In genomic region chr1:16621300-16621658, GRCh38 we compare ENCODE assay signal across 15 cellular contexts. TPM values are rescaled to one million over a fixed set of nuclear protein-coding genes. Genes with fewer than 3 reads are reported as not detected.
A peak's percentile ranks its signal among the peaks of the same experiment; 100 is the strongest.
DNase-seq lines count a peak whose midpoint lies in the region; ATAC-seq, FAIRE-seq and TF ChIP-seq lines count a peak whose summit lies in the region.
"Had no signal": no experiment of that assay in that cellular context is flagged by ENCODE, and none has a peak within 500 bp of the region (broad histone marks: within the 10 kb centered on the region; RNA-seq: fewer than 3 reads in every experiment).

No MANE protein-coding gene starts in this region.

- H3K27ac ChIP-seq in 22Rv1 (peak overlapping the region; percentile 39; the same call in 1 of the 2 replicates), HCT116 (ENCODE audit: low read depth, low read length) (no peak overlapping the region), astrocyte (ENCODE audit: low read depth, low read length) (no peak overlapping the region), vagina (no peak overlapping the region)
- H3K27ac ChIP-seq: thyroid gland had no signal

- H3K4me2 ChIP-seq in HCT116 (ENCODE audit: low read length) (peak overlapping the region; percentile 15), astrocyte (ENCODE audit: low read length) (no peak overlapping the region)

- ATAC-seq in HCT116 (no peak), mucosa of descending colon (no peak)

- no peak for TF ChIP-seq RAD21 in HCT116 (IDR thresholded peaks at IDR 0.05; ENCODE audit: low read depth)

- H3K27me3 Mint-ChIP-seq in astrocyte (ENCODE audit: low read depth, unreplicated experiment), result no peaks in the 10 kb centered on the region
- H3K27me3 Mint-ChIP-seq: activated CD4-positive, alpha-beta T cell treated with anti-CD3 and anti-CD28 coated beads, Interleukin-2, amount 10 ng/mL, durations not matched to agents 7 days and 5 days; CD8-positive, alpha-beta memory T cell had no signal

- no peak overlapping the region for H3K27ac Mint-ChIP-seq in astrocyte (ENCODE audit: unreplicated experiment)
- H3K27ac Mint-ChIP-seq: activated CD4-positive, alpha-beta T cell treated with anti-CD3 and anti-CD28 coated beads, Interleukin-2, amount 10 ng/mL, durations not matched to agents 7 days and 5 days; CD8-positive, alpha-beta memory T cell had no signal

- H4K20me1 ChIP-seq in HCT116 (ENCODE audit: insufficient read depth) (no peaks in the 10 kb centered on the region), astrocyte (ENCODE audit: insufficient read depth, low read length) (peaks cover 25% of the 10 kb centered on the region)

- no peak for DNase-seq in HCT116 (ENCODE audit: low read depth, low spot score)
- no peak for DNase-seq in astrocyte (ENCODE audit: low read depth)
- DNase-seq in mucosa of descending colon, result no peak
- no peak for DNase-seq in NCI-H345 treated with DMSO at 0.1 percent for 48 hours (lab: John Stamatoyannopoulos, UW; ENCODE audit: unreplicated experiment)
- no peak for DNase-seq in NCI-H526 treated with DMSO at 0.1 percent for 48 hours (lab: John Stamatoyannopoulos, UW)
- no peak for DNase-seq in vagina (ENCODE audit: extremely low spot score in 2 of 2)
- DNase-seq in effector CD4-positive, alpha-beta T cell, result no peak
- DNase-seq: NCI-H1417 treated with DMSO at 0.1 percent for 48 hours had no signal

- no peak overlapping the region for H3K4me3 Mint-ChIP-seq in astrocyte (ENCODE audit: unreplicated experiment)
- H3K4me3 Mint-ChIP-seq: activated CD4-positive, alpha-beta T cell treated with anti-CD3 and anti-CD28 coated beads, Interleukin-2, amount 10 ng/mL, durations not matched to agents 7 days and 5 days; CD8-positive, alpha-beta memory T cell had no signal

- H3K9ac ChIP-seq in HCT116 (ENCODE audit: low read length) (no peak overlapping the region), astrocyte (ENCODE audit: low read length) (no peak overlapping the region)

- H3K36me3 ChIP-seq in HCT116 (ENCODE audit: control insufficient read depth in 1 of 2, insufficient read depth in 2 of 2, low read length in 2 of 2) (peaks cover 11 to 27% of the 10 kb centered on the region in 2 experiments; a peak in 3 of 4 replicates), astrocyte (ENCODE audit: insufficient read depth, low read length) (peaks cover 6% of the 10 kb centered on the region), mucosa of descending colon (ENCODE audit: low read depth) (peaks cover 6% of the 10 kb centered on the region), vagina (peaks cover 0 to 31% of the 10 kb centered on the region in 2 donors)

- BruUV-seq in HCT116 (replicated peaks; lab: Mats Ljungman, UMichigan), result no TSS peak

- H3K4me3 ChIP-seq in HCT116 (replicated peaks in 1 of 2; ENCODE audit: low read depth in 1 of 2, low read length in 2 of 2), result no peak overlapping the region
- H3K4me3 ChIP-seq in astrocyte (ENCODE audit: insufficient read depth, low read depth, low read length), result no peak overlapping the region
- H3K4me3 ChIP-seq in mucosa of descending colon, result no peak overlapping the region
- H3K4me3 ChIP-seq in vagina, result no peak overlapping the region
- H3K4me3 ChIP-seq: lung, thyroid gland had no signal

- H2AFZ ChIP-seq in HCT116 (ENCODE audit: low read depth, low read length, poor library complexity, severe bottlenecking) (no peak overlapping the region), astrocyte (ENCODE audit: low read depth, low read length) (no peak overlapping the region)

- no peaks in the 10 kb centered on the region for H3K4me1 Mint-ChIP-seq in astrocyte (ENCODE audit: low read depth, unreplicated experiment)
- H3K4me1 Mint-ChIP-seq: activated CD4-positive, alpha-beta T cell treated with anti-CD3 and anti-CD28 coated beads, Interleukin-2, amount 10 ng/mL, durations not matched to agents 7 days and 5 days had no signal

- no peak; the same call in none of the 2 replicates for TF ChIP-seq CTCF in 22Rv1 (IDR thresholded peaks at IDR 0.05)
- TF ChIP-seq CTCF in HCT116 (IDR thresholded peaks at IDR 0.05 in 2 of 3, conservative IDR thresholded peaks at IDR 0.05 in 1 of 3; ENCODE audit: borderline replicate concordance in 1 of 3, insufficient read depth in 1 of 3, low read depth in 2 of 3, low read length in 2 of 3), result no peak; a peak in 1 of 6 replicates
- TF ChIP-seq CTCF in astrocyte (IDR thresholded peaks at IDR 0.05; ENCODE audit: insufficient read depth, low read depth, low read length), result peak; percentile 0
- peak; percentile 6 for TF ChIP-seq CTCF in mucosa of descending colon (IDR thresholded peaks at IDR 0.05)
- no peak for TF ChIP-seq CTCF in vagina (IDR thresholded peaks at IDR 0.05)

- H3K9me3 Mint-ChIP-seq in astrocyte (ENCODE audit: unreplicated experiment), result no peaks in the 10 kb centered on the region
- H3K9me3 Mint-ChIP-seq: activated CD4-positive, alpha-beta T cell treated with anti-CD3 and anti-CD28 coated beads, Interleukin-2, amount 10 ng/mL, durations not matched to agents 7 days and 5 days; CD8-positive, alpha-beta memory T cell had no signal

- no peaks in the 10 kb centered on the region for H3K9me3 ChIP-seq in HCT116 (ENCODE audit: control insufficient read depth in 1 of 2, insufficient read depth in 1 of 2, low read depth in 1 of 2, low read length in 2 of 2)
- H3K9me3 ChIP-seq in astrocyte (ENCODE audit: insufficient read depth, low read depth, low read length), result no peaks in the 10 kb centered on the region
- no peaks in the 10 kb centered on the region for H3K9me3 ChIP-seq in mucosa of descending colon
- H3K9me3 ChIP-seq in vagina, result no peaks in the 10 kb centered on the region
- H3K9me3 ChIP-seq: thyroid gland had no signal

- TF ChIP-seq POLR2A in HCT116 (IDR thresholded peaks at IDR 0.05; ENCODE audit: borderline replicate concordance, extremely low read depth, insufficient read depth, insufficient read length) (no peak), vagina (IDR thresholded peaks at IDR 0.05) (no peak)

- intact Hi-C loops in HCT116 (cut with micrococcal nuclease) (loop anchor here (2.0 kb wide), 1 partner anchor 320 kb away; no protein-coding TSS in a partner anchor), mucosa of descending colon (cut with DNase I, micrococcal nuclease) (no loop called here), vagina (cut with DNase I) (loop anchor here (5.0 kb wide), 1 partner anchor 326 kb away; no protein-coding TSS in a partner anchor)

- H3K79me2 ChIP-seq in HCT116 (ENCODE audit: insufficient read depth, low read length) (no peaks in the 10 kb centered on the region), astrocyte (ENCODE audit: insufficient read depth, low read length) (no peaks in the 10 kb centered on the region)

- POLR2A ChIA-PET in HCT116 (lab: Charles Lee), result interaction anchor here (0.7 to 2.4 kb wide), 12 partner anchors 9 to 763 kb away, joined by 3 to 41 read pairs (median 5); partner anchors contain the start of genes RNU1-1 and RNU1-2

- peaks cover 0 to 12% of the 10 kb centered on the region in 2 experiments; a peak in 2 of 4 replicates for H3K4me1 ChIP-seq in HCT116 (ENCODE audit: control insufficient read depth in 1 of 2, insufficient read depth in 2 of 2, low read length in 2 of 2)
- peaks cover 4% of the 10 kb centered on the region for H3K4me1 ChIP-seq in astrocyte (ENCODE audit: insufficient read depth, low read length)
- H3K4me1 ChIP-seq in mucosa of descending colon (ENCODE audit: low read depth), result peaks cover 19% of the 10 kb centered on the region
- peaks cover 14% of the 10 kb centered on the region for H3K4me1 ChIP-seq in vagina

- no peaks in the 10 kb centered on the region for H3K27me3 ChIP-seq in HCT116 (ENCODE audit: insufficient read depth, low read length)
- H3K27me3 ChIP-seq in astrocyte (ENCODE audit: insufficient read depth, low read length), result no peaks in the 10 kb centered on the region
- no peaks in the 10 kb centered on the region for H3K27me3 ChIP-seq in vagina
- H3K27me3 ChIP-seq: thyroid gland had no signal

- H3K9me2 ChIP-seq in HCT116 (ENCODE audit: insufficient read depth), result 0 out of 2 replicates have a peak, but pooled peaks cover 3% of the 10 kb centered on the region

- CTCF ChIA-PET in HCT116 (lab: Charles Lee), result interaction anchor here (0.6 to 3.8 kb wide), 56 partner anchors 9 to 865 kb away, joined by 3 to 48 read pairs (median 4); partner anchors contain the start of genes FBXO42, MFAP2, NBPF1 and NECAP2

- H3K36me3 Mint-ChIP-seq in astrocyte (ENCODE audit: low read depth, unreplicated experiment), result peaks cover 4% of the 10 kb centered on the region

- FAIRE-seq in astrocyte (lab: Jason Lieb, UNC), result no peak
- FAIRE-seq: H54 had no signal

- RAD21 ChIA-PET in HCT116 (lab: Charles Lee; ENCODE audit: low non-redundant PET in 1 of 2, low total read pairs in 2 of 2, uncharacterized antibody in 2 of 2, unreplicated experiment in 2 of 2), result interaction anchor here (0.5 to 1.3 kb wide), 7 partner anchors 8 to 326 kb away, joined by 3 to 7 read pairs (median 3); partner anchors contain the start of genes NBPF1 (in 1 of the 2) and NECAP2 (in 1 of the 2)

TF ChIP-seq in HCT116, 20 proteins besides CTCF, POLR2A, EP300 and RAD21 (continues in another document):
- TF ChIP-seq EGR1 (IDR thresholded peaks at IDR 0.05; ENCODE audit: low read depth) (no peak), SRF (IDR thresholded peaks at IDR 0.05; ENCODE audit: low read depth) (no peak)

RNA-seq across cellular contexts. Expression of gene NBPF1, which starts 7.9 kb away (rescaled TPM):
- 46.0 TPM for total RNA-seq in HCT116 (2021; ENCODE audit: unreplicated experiment)
- polyA plus RNA-seq in HCT116 (2012), result 17.4 and 21.3 TPM in 2 replicates
- total RNA-seq in astrocyte, result 21.6 and 23.1 TPM in 2 replicates
- 100 to 1,000 TPM in 2 of 3 donors, 10 to 100 TPM in 1; 80.2 to 169 (median 104) TPM for total RNA-seq in mucosa of descending colon
- 45.9 TPM for total RNA-seq in vagina

RNA-seq across cellular contexts. Expression of gene RNU1-3, which starts 45.5 kb away (rescaled TPM):
- 1,685 TPM for total RNA-seq in HCT116 (2021; ENCODE audit: unreplicated experiment)
- polyA plus RNA-seq in HCT116 (2012), result 8.8 and 29.6 TPM in 2 replicates
- total RNA-seq in astrocyte, result 1,356 and 1,553 TPM in 2 replicates
- total RNA-seq in mucosa of descending colon, result 1,000 to 10,000 TPM; 2,195 to 6,222 (median 2,378) TPM
- total RNA-seq in vagina, result 19,908 TPM
- polyA plus RNA-seq: aorta; CD8-positive, alpha-beta memory T cell; lung had no signal

Comparison
In these comparisons a context has a peak if more than half of its experiments do, and no peak if none do; other contexts are left out.
1. CTCF ChIP-seq: peak in astrocyte (single experiment) and mucosa of descending colon (single experiment); none in 22Rv1 (single experiment), HCT116 (0 of 3) and vagina (0 of 3).
2. intact Hi-C loops: an anchor here in HCT116 (2.0 kb wide) and vagina (5.0 kb wide); none called in mucosa of descending colon.